ENCODE assay signal across 31 cellular contexts in genomic region chr19:20879501-20879900, GRCh38.
"Had no signal": no experiment of that assay in that cellular context is flagged by ENCODE, and none has a peak within 500 bp of the region (broad histone marks: within the 10 kb centered on the region; RNA-seq: fewer than 3 reads in every experiment).

No MANE protein-coding gene starts in this region.

- H3K27ac Mint-ChIP-seq: activated B cell treated with CpG ODN at 0.5 μM for 24 hours; activated CD4-positive, alpha-beta memory T cell treated with anti-CD3 and anti-CD28 coated beads, Interleukin-2, amount 10 ng/mL, durations not matched to agents 7 days and 5 days; activated CD4-positive, alpha-beta T cell treated with anti-CD3 and anti-CD28 coated beads, Interleukin-2, amount 10 ng/mL, durations not matched to agents 7 days and 5 days; activated CD8-positive, alpha-beta memory T cell treated with anti-CD3 and anti-CD28 coated beads, Interleukin-2, amount 10 ng/mL, durations not matched to agents 7 days and 5 days; activated naive CD8-positive, alpha-beta T cell; activated T-helper 1 cell treated with anti-CD3 and anti-CD28 coated beads, Interleukin-12 subunit alpha, Interleukin-12 subunit beta, Interleukin-2, Interleukin-4 antibody, amounts not matched to agents 30 ng/mL and 10 ng/mL and 1 ng/mL, durations not matched to agents 14 hours and 24 hours and 36 hours; T-helper 17 cell; T-helper 2 cell treated with Interferon-gamma antibody and Interleukin-4, amounts not matched to agents 5 μg/mL and 100 μg/mL, for 36 hours had no signal

- ATAC-seq: activated CD8-positive, alpha-beta memory T cell treated with anti-CD3 and anti-CD28 coated beads, Interleukin-2, amount 10 ng/mL, durations not matched to agents 7 days and 5 days; T-helper 17 cell had no signal

- H3K36me3 ChIP-seq: brain microvascular endothelial cell, WERI-Rb-1 had no signal

- H3K27me3 ChIP-seq: brain microvascular endothelial cell had no signal

- H3K27me3 Mint-ChIP-seq: activated B cell treated with CpG ODN at 0.5 μM for 24 hours; activated CD4-positive, alpha-beta memory T cell treated with anti-CD3 and anti-CD28 coated beads, Interleukin-2, amount 10 ng/mL, durations not matched to agents 7 days and 5 days; activated CD4-positive, alpha-beta T cell treated with anti-CD3 and anti-CD28 coated beads, Interleukin-2, amount 10 ng/mL, durations not matched to agents 7 days and 5 days; activated CD8-positive, alpha-beta memory T cell treated with anti-CD3 and anti-CD28 coated beads, Interleukin-2, amount 10 ng/mL, durations not matched to agents 7 days and 5 days; T-helper 17 cell had no signal

- H3K27ac ChIP-seq: brain microvascular endothelial cell, epithelial cell of prostate, WERI-Rb-1 had no signal

- H3K4me1 Mint-ChIP-seq: activated B cell treated with CpG ODN at 0.5 μM for 24 hours; activated CD4-positive, alpha-beta memory T cell treated with anti-CD3 and anti-CD28 coated beads, Interleukin-2, amount 10 ng/mL, durations not matched to agents 7 days and 5 days; activated CD4-positive, alpha-beta T cell treated with anti-CD3 and anti-CD28 coated beads, Interleukin-2, amount 10 ng/mL, durations not matched to agents 7 days and 5 days; activated CD8-positive, alpha-beta memory T cell treated with anti-CD3 and anti-CD28 coated beads, Interleukin-2, amount 10 ng/mL, durations not matched to agents 7 days and 5 days; T-helper 17 cell had no signal

- DNase-seq: activated B cell treated with CpG ODN at 0.5 μM for 24 hours; activated CD4-positive, alpha-beta memory T cell treated with anti-CD3 and anti-CD28 coated beads, Interleukin-2, amount 10 ng/mL, durations not matched to agents 7 days and 5 days; activated CD4-positive, alpha-beta T cell treated with anti-CD3 and anti-CD28 coated beads, Interleukin-2, amount 10 ng/mL, durations not matched to agents 7 days and 5 days; activated CD4-positive, alpha-beta T cell treated with anti-CD3 and anti-CD28 coated beads, Interleukin-2, amount 50 U/mL, for 4 hours; activated CD8-positive, alpha-beta memory T cell treated with anti-CD3 and anti-CD28 coated beads, Interleukin-2, amount 10 ng/mL, durations not matched to agents 7 days and 5 days; activated CD8-positive, alpha-beta memory T cell treated with anti-CD3 and anti-CD28 coated beads, Interleukin-2, amount 50 U/mL, for 4 hours; activated gamma-delta T cell; activated naive CD4-positive, alpha-beta T cell treated with Interleukin-2 at 50 U/mL for 16 hours; activated T-cell treated with anti-CD3 and anti-CD28 coated beads, Interleukin-2, amount 50 U/mL, for 1 hour; activated T-cell treated with anti-CD3 and anti-CD28 coated beads, Interleukin-2, amount 50 U/mL, for 48 hours; amniotic stem cell; anterior cingulate cortex; brain microvascular endothelial cell; caudate nucleus; cortex of kidney; effector CD8-positive, alpha-beta T cell; foreskin fibroblast; head of caudate nucleus; T-helper 1 cell; T-helper 17 cell; T1000; WERI-Rb-1 had no signal

- FAIRE-seq: astrocyte, colon, endometrium, endothelial cell of umbilical vein, frontal cortex had no signal

- H3K4me3 Mint-ChIP-seq: activated B cell treated with CpG ODN at 0.5 μM for 24 hours; activated CD4-positive, alpha-beta memory T cell treated with anti-CD3 and anti-CD28 coated beads, Interleukin-2, amount 10 ng/mL, durations not matched to agents 7 days and 5 days; activated CD4-positive, alpha-beta T cell treated with anti-CD3 and anti-CD28 coated beads, Interleukin-2, amount 10 ng/mL, durations not matched to agents 7 days and 5 days; activated CD8-positive, alpha-beta memory T cell treated with anti-CD3 and anti-CD28 coated beads, Interleukin-2, amount 10 ng/mL, durations not matched to agents 7 days and 5 days; activated naive CD8-positive, alpha-beta T cell; activated T-helper 1 cell treated with anti-CD3 and anti-CD28 coated beads, Interleukin-12 subunit alpha, Interleukin-12 subunit beta, Interleukin-2, Interleukin-4 antibody, amounts not matched to agents 30 ng/mL and 10 ng/mL and 1 ng/mL, durations not matched to agents 14 hours and 24 hours and 36 hours; T-helper 17 cell; T-helper 2 cell treated with Interferon-gamma antibody and Interleukin-4, amounts not matched to agents 5 μg/mL and 100 μg/mL, for 36 hours had no signal
